In the genomic region with DNA sequence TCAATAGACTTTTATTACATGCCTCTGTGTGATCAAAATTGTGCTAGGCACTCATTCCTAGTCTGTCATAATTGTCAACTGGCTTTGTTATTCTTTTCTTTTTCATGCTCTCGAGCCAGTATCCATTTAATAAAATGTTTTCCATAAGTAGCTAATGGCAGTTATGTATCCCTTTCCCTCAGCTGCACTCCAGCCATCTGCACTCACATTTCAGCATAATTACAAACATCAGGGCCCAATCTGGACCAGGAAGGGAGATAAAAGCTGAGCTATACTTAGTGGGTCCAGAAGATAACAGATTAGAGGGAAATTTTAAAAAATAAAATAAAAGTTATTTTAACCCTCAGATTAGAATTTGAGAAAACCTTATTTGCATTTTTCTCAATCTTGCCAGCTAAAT, we compare ENCODE assay signal across 21 cellular contexts.
"Had no signal": no experiment of that assay in that cellular context is flagged by ENCODE, and none has a peak within 500 bp of the region (broad histone marks: within the 10 kb centered on the region; RNA-seq: fewer than 3 reads in every experiment).

No MANE protein-coding gene starts in this region.

- H3K4me3 Mint-ChIP-seq: activated naive CD8-positive, alpha-beta T cell treated with anti-CD3 and anti-CD28 coated beads for 36 hours; naive thymus-derived CD4-positive, alpha-beta T cell; neural crest cell; stimulated activated effector memory CD8-positive, alpha-beta T cell treated with anti-CD3 and anti-CD28 coated beads, Interleukin-12 subunit alpha, Interleukin-12 subunit beta, amount 100 ng/mL, for 72 hours; stimulated activated naive CD8-positive, alpha-beta T cell treated with anti-CD3 and anti-CD28 coated beads, Interleukin-15, amount 100 ng/mL, for 72 hours had no signal

- H3K27ac Mint-ChIP-seq: activated naive CD8-positive, alpha-beta T cell treated with anti-CD3 and anti-CD28 coated beads for 36 hours; naive thymus-derived CD4-positive, alpha-beta T cell; stimulated activated effector memory CD8-positive, alpha-beta T cell treated with anti-CD3 and anti-CD28 coated beads, Interleukin-12 subunit alpha, Interleukin-12 subunit beta, amount 100 ng/mL, for 72 hours had no signal

- ATAC-seq: left cardiac atrium; lower lobe of right lung; naive thymus-derived CD4-positive, alpha-beta T cell; sciatic nerve; stimulated activated effector memory CD8-positive, alpha-beta T cell treated with anti-CD3 and anti-CD28 coated beads, Interleukin-12 subunit alpha, Interleukin-12 subunit beta, amount 100 ng/mL, for 72 hours; stimulated activated naive CD8-positive, alpha-beta T cell treated with anti-CD3 and anti-CD28 coated beads, Interleukin-15, amount 100 ng/mL, for 72 hours had no signal

- H3K36me3 Mint-ChIP-seq: stimulated activated effector memory CD8-positive, alpha-beta T cell treated with anti-CD3 and anti-CD28 coated beads, Interleukin-12 subunit alpha, Interleukin-12 subunit beta, amount 100 ng/mL, for 72 hours had no signal

- H3K9me3 Mint-ChIP-seq: activated naive CD8-positive, alpha-beta T cell treated with anti-CD3 and anti-CD28 coated beads for 36 hours; naive thymus-derived CD4-positive, alpha-beta T cell; neural crest cell; stimulated activated effector memory CD8-positive, alpha-beta T cell treated with anti-CD3 and anti-CD28 coated beads, Interleukin-12 subunit alpha, Interleukin-12 subunit beta, amount 100 ng/mL, for 72 hours; stimulated activated naive CD8-positive, alpha-beta T cell treated with anti-CD3 and anti-CD28 coated beads, Interleukin-15, amount 100 ng/mL, for 72 hours had no signal

- DNase-seq: activated CD4-positive, alpha-beta T cell treated with anti-CD3 and anti-CD28 coated beads for 4 hours; activated CD4-positive, alpha-beta T cell treated with anti-CD3 and anti-CD28 coated beads, Interleukin-2, amount 50 U/mL, for 48 hours; activated CD4-positive, CD25-positive, alpha-beta regulatory T cell; activated naive CD4-positive, alpha-beta T cell treated with Interleukin-2 at 50 U/mL for 16 hours; activated naive CD8-positive, alpha-beta T cell treated with anti-CD3 and anti-CD28 coated beads for 36 hours; activated T-cell treated with anti-CD3 and anti-CD28 coated beads, Interleukin-2, amount 50 U/mL, for 48 hours; cerebellar nuclear complex; cortex of kidney; effector CD4-positive, alpha-beta T cell; heart right ventricle; islet precursor cell; left cardiac atrium; lower lobe of right lung; naive thymus-derived CD4-positive, alpha-beta T cell; small intestine; stimulated activated CD4-positive, alpha-beta T cell treated with anti-CD3 and anti-CD28 coated beads, Interleukin-2, amount 100 ng/mL, for 24 hours; stimulated activated naive CD8-positive, alpha-beta T cell treated with anti-CD3 and anti-CD28 coated beads, Interleukin-15, amount 100 ng/mL, for 72 hours; transverse colon had no signal

- H3K4me1 Mint-ChIP-seq: activated naive CD8-positive, alpha-beta T cell treated with anti-CD3 and anti-CD28 coated beads for 36 hours; naive thymus-derived CD4-positive, alpha-beta T cell; stimulated activated effector memory CD8-positive, alpha-beta T cell treated with anti-CD3 and anti-CD28 coated beads, Interleukin-12 subunit alpha, Interleukin-12 subunit beta, amount 100 ng/mL, for 72 hours; stimulated activated naive CD8-positive, alpha-beta T cell treated with anti-CD3 and anti-CD28 coated beads, Interleukin-15, amount 100 ng/mL, for 72 hours had no signal
